In genomic region chr19:12982648-12983047, GRCh38 we compare ENCODE assay signal across 21 cellular contexts. TPM values are rescaled to one million over a fixed set of nuclear protein-coding genes. Genes with fewer than 3 reads are reported as not detected.
"Had no signal": no experiment of that assay in that cellular context is flagged by ENCODE, and none has a peak within 500 bp of the region (broad histone marks: within the 10 kb centered on the region; RNA-seq: fewer than 3 reads in every experiment).

No MANE protein-coding gene starts in this region.

- H3K27ac ChIP-seq: thoracic aorta had no signal

- H3K36me3 ChIP-seq: sigmoid colon, thoracic aorta had no signal

- H3K27me3 ChIP-seq: sigmoid colon had no signal

- H3K9me3 ChIP-seq: sigmoid colon, thoracic aorta had no signal

- DNase-seq: activated CD4-positive, alpha-beta T cell treated with anti-CD3 and anti-CD28 coated beads, Interleukin-2, amount 10 ng/mL, durations not matched to agents 7 days and 5 days; activated CD4-positive, CD25-positive, alpha-beta regulatory T cell treated with anti-CD3 and anti-CD28 coated beads, Interleukin-2, amount 50 U/mL, for 72 hours; activated CD8-positive, alpha-beta memory T cell treated with anti-CD3 and anti-CD28 coated beads, Interleukin-2, amount 10 ng/mL, durations not matched to agents 7 days and 5 days; activated CD8-positive, alpha-beta T cell treated with anti-CD3 and anti-CD28 coated beads for 36 hours; activated gamma-delta T cell treated with Interleukin-2 at 50 U/mL for 16 hours; activated T-cell treated with anti-CD3 and anti-CD28 coated beads for 4 hours; dermis blood vessel endothelial cell; effector memory CD4-positive, alpha-beta T cell; foreskin melanocyte; glutamatergic neuron; nephron progenitor cell; posterior cingulate gyrus; sigmoid colon; stimulated activated CD4-positive, alpha-beta T cell treated with anti-CD3 and anti-CD28 coated beads, Interleukin-15, amount 100 ng/mL, for 24 hours; stimulated activated CD8-positive, alpha-beta memory T cell treated with anti-CD3 and anti-CD28 coated beads, Interleukin-4, amount 100 ng/mL, for 48 hours; stimulated activated naive B cell treated with anti-CD40 and anti-IgM and Interleukin-4, amounts not matched to agents 10 μg/mL and 1 μg/mL and 100 μg/mL, for 72 hours; T-cell had no signal

RNA-seq across cellular contexts. Expression of gene DAND5, which starts 13.3 kb away (rescaled TPM):
- total RNA-seq: activated CD8-positive, alpha-beta T cell treated with anti-CD3 and anti-CD28 coated beads for 36 hours; esophagus mucosa; smooth muscle cell; T-cell; thoracic aorta had no signal
- polyA plus RNA-seq: liver, smooth muscle cell had no signal
